1 cellular context compared by ENCODE assay signal in genomic region chr17:13421581-13421980, GRCh38.
TF ChIP-seq lines count a peak whose summit lies in the region.

No MANE protein-coding gene starts in this region.

TF ChIP-seq in SK-N-SH, 30 proteins besides CTCF, POLR2A, EP300 and RAD21 (continued from another document):
- TF ChIP-seq PBX3 (IDR thresholded peaks at IDR 0.05) (no peak), USF1 (IDR thresholded peaks at IDR 0.05; ENCODE audit: borderline replicate concordance, low read depth) (no peak), MAX (IDR thresholded peaks at IDR 0.05; ENCODE audit: low read depth) (no peak), IRF3 (IDR thresholded peaks at IDR 0.05; ENCODE audit: low read depth, low read length) (no peak), POLR2AphosphoS5 (IDR thresholded peaks at IDR 0.05; ENCODE audit: low read depth, low read length) (no peak), CHD2 (IDR thresholded peaks at IDR 0.05; ENCODE audit: low read length, partially characterized antibody) (no peak), RFX5 (IDR thresholded peaks at IDR 0.05; ENCODE audit: low read length) (no peak), NFIC (IDR thresholded peaks at IDR 0.05; ENCODE audit: borderline replicate concordance) (no peak), NRF1 (IDR thresholded peaks at IDR 0.05; ENCODE audit: low read depth, low read length) (no peak)
